ENCODE assay signal across 17 cellular contexts in genomic region chr1:6136516-6137220, GRCh38. TPM values are rescaled to one million over a fixed set of nuclear protein-coding genes. Genes with fewer than 3 reads are reported as not detected.
"Had no signal": no experiment of that assay in that cellular context is flagged by ENCODE, and none has a peak within 500 bp of the region (broad histone marks: within the 10 kb centered on the region; RNA-seq: fewer than 3 reads in every experiment).

No MANE protein-coding gene starts in this region.

- H3K27me3 ChIP-seq: testis, tibial nerve had no signal

- H3K4me1 ChIP-seq: heart left ventricle, psoas muscle, testis, tibial nerve had no signal

- H3K27ac ChIP-seq: heart left ventricle, neutrophil, psoas muscle, testis, tibial nerve had no signal

- H3K36me3 ChIP-seq: heart left ventricle, neutrophil had no signal

- H3K4me3 ChIP-seq: heart left ventricle, psoas muscle, testis, tibial nerve had no signal

- ATAC-seq: esophagus mucosa; heart left ventricle; left lobe of liver; naive thymus-derived CD4-positive, alpha-beta T cell; psoas muscle had no signal

- H3K9me3 ChIP-seq: neutrophil, psoas muscle, testis had no signal

- DNase-seq: central memory CD4-positive, alpha-beta T cell; effector memory CD4-positive, alpha-beta T cell; hippocampal formation; kidney glomerular epithelial cell; mesendoderm; naive thymus-derived CD4-positive, alpha-beta T cell; nephron progenitor cell; retina; small intestine; stimulated activated CD4-positive, alpha-beta T cell treated with anti-CD3 and anti-CD28 coated beads, Interleukin-2, amount 100 ng/mL, for 48 hours; testis had no signal

RNA-seq across cellular contexts. Expression of gene CHD5, which starts 43.5 kb away (rescaled TPM):
- polyA plus RNA-seq: naive thymus-derived CD4-positive, alpha-beta T cell had no signal
